19 cellular contexts compared by ENCODE assay signal in genomic region chr12:49400304-49400703, GRCh38. TPM values are rescaled to one million over a fixed set of nuclear protein-coding genes. Genes with fewer than 3 reads are reported as not detected.
DNase-seq lines count a peak whose midpoint lies in the region; ATAC-seq and TF ChIP-seq lines count a peak whose summit lies in the region.
"Had no signal": no experiment of that assay in that cellular context is flagged by ENCODE, and none has a peak within 500 bp of the region (broad histone marks: within the 10 kb centered on the region; RNA-seq: fewer than 3 reads in every experiment).

No MANE protein-coding gene starts in this region.

- no peak overlapping the region for H3K4me3 Mint-ChIP-seq in WTC11
- H3K4me3 Mint-ChIP-seq in CD4-positive, alpha-beta T cell: no peak overlapping the region
- H3K4me3 Mint-ChIP-seq: CD4-positive, alpha-beta memory T cell had no signal

- H3K27ac ChIP-seq in HEK293 (ENCODE audit: extremely low read depth, low read depth, low read length): no peak overlapping the region
- H3K27ac ChIP-seq in SJCRH30: peak overlapping the region; percentile 36
- H3K27ac ChIP-seq in CD4-positive, alpha-beta T cell (ENCODE audit: low read depth, low read length): no peak overlapping the region

- no peak for ATAC-seq in WTC11
- ATAC-seq in CD4-positive, alpha-beta T cell (ENCODE audit: poor library complexity): no peak
- ATAC-seq: HCT116 had no signal

- H3K4me3 ChIP-seq in HEK293 (ENCODE audit: low read depth, low read length) (no peak overlapping the region), SJCRH30 (no peak overlapping the region)

- no peaks in the 10 kb centered on the region for H3K9me3 Mint-ChIP-seq in WTC11
- no peaks in the 10 kb centered on the region for H3K9me3 Mint-ChIP-seq in CD4-positive, alpha-beta T cell
- H3K9me3 Mint-ChIP-seq: CD4-positive, alpha-beta memory T cell had no signal

- no peak for DNase-seq in SJCRH30
- no peak for DNase-seq in WTC11 (ENCODE audit: low spot score)
- DNase-seq in medulla oblongata (ENCODE audit: extremely low spot score): no peak
- DNase-seq in CD4-positive, alpha-beta T cell: no peak
- DNase-seq in HK-2 (ENCODE audit: unreplicated experiment): no peak
- no peak for DNase-seq in activated CD8-positive, alpha-beta memory T cell treated with anti-CD3 and anti-CD28 coated beads, Interleukin-2, amount 50 U/mL, for 48 hours
- DNase-seq: AML-193; Calu3; CD4-positive, alpha-beta memory T cell; GF-D8; GOT3; KG1; MV-4-11; NCI-H1417; NCI-H187; NCI-H345; NCI-H524 treated with DMSO at 0.1 percent for 48 hours had no signal

- H3K4me1 ChIP-seq in HEK293 (ENCODE audit: control insufficient read depth, insufficient read depth, low read length) (no peaks in the 10 kb centered on the region), SJCRH30 (peaks cover 80% of the 10 kb centered on the region)

- H3K27me3 ChIP-seq in SJCRH30: no peaks in the 10 kb centered on the region
- no peaks in the 10 kb centered on the region for H3K27me3 ChIP-seq in CD4-positive, alpha-beta T cell (ENCODE audit: control insufficient read depth, insufficient read depth, low read length)

- TF ChIP-seq CTCF in HEK293 (tag by site-specific recombination; IDR thresholded peaks at IDR 0.05) (no peak), WTC11 (IDR thresholded peaks at IDR 0.05) (no peak)
- TF ChIP-seq CTCF in CD4-positive, alpha-beta T cell (IDR thresholded peaks at IDR 0.05): no peak

- intact Hi-C loops in CD4-positive, alpha-beta T cell (cut with DNase I, micrococcal nuclease): no loop called here

- no peaks in the 10 kb centered on the region for H3K27me3 Mint-ChIP-seq in WTC11 (ENCODE audit: low read depth)
- no peaks in the 10 kb centered on the region for H3K27me3 Mint-ChIP-seq in CD4-positive, alpha-beta T cell
- H3K27me3 Mint-ChIP-seq: CD4-positive, alpha-beta memory T cell had no signal

- peak overlapping the region; percentile 2 for H3K27ac Mint-ChIP-seq in WTC11
- H3K27ac Mint-ChIP-seq in CD4-positive, alpha-beta T cell: no peak overlapping the region

- peaks cover 28% of the 10 kb centered on the region for H3K4me1 Mint-ChIP-seq in WTC11
- peaks cover 18% of the 10 kb centered on the region for H3K4me1 Mint-ChIP-seq in CD4-positive, alpha-beta T cell (ENCODE audit: low read depth)

- H3K36me3 ChIP-seq in HEK293 (ENCODE audit: control insufficient read depth in 2 of 2, insufficient read depth in 1 of 2, low read length in 2 of 2) (no peaks in the 10 kb centered on the region; a peak in 1 of 3 replicates), SJCRH30 (peaks cover 3% of the 10 kb centered on the region; the same call in 1 of the 2 replicates)

- H3K36me3 Mint-ChIP-seq in WTC11: no peaks in the 10 kb centered on the region; the same call in 1 of the 2 replicates
- no peaks in the 10 kb centered on the region for H3K36me3 Mint-ChIP-seq in CD4-positive, alpha-beta T cell (ENCODE audit: low read depth)
- H3K36me3 Mint-ChIP-seq: CD4-positive, alpha-beta memory T cell had no signal

- POLR2A ChIA-PET in HEK293 (lab: Yijun Ruan, JAX) (interaction anchor here (1.9 kb wide), 1 partner anchor 33 kb away, joined by 9 read pairs; the partner anchor contains the start of gene SPATS2), WTC11 (lab: Charles Lee) (no interaction called here)
- POLR2A ChIA-PET in CD4-positive, alpha-beta T cell (lab: Charles Lee): interaction anchor here (1.4 kb wide), 1 partner anchor 33 kb away, joined by 4 read pairs; the partner anchor contains the start of gene SPATS2

- no peaks in the 10 kb centered on the region for H3K9me3 ChIP-seq in HEK293 (ENCODE audit: control insufficient read depth, insufficient read depth, low read depth, low read length)
- H3K9me3 ChIP-seq in SJCRH30 (replicated peaks): no peaks in the 10 kb centered on the region
- no peaks in the 10 kb centered on the region for H3K9me3 ChIP-seq in CD4-positive, alpha-beta T cell (ENCODE audit: control insufficient read depth, low read length)

- CTCF ChIA-PET in HEK293 (lab: Yijun Ruan, JAX): interaction anchor here (0.6 kb wide), 2 partner anchors 15 to 137 kb away, joined by 3 to 4 read pairs; no protein-coding TSS in a partner anchor
- CTCF ChIA-PET in WTC11 (lab: Charles Lee): interaction anchor here (0.6 to 1.6 kb wide), 6 partner anchors 11 to 114 kb away, joined by 3 to 5 read pairs (median 4); partner anchors contain the start of gene SPATS2
- CTCF ChIA-PET in CD4-positive, alpha-beta T cell (lab: Charles Lee): interaction anchor here (1.0 kb wide), 1 partner anchor 154 kb away, joined by 3 read pairs; no protein-coding TSS in a partner anchor

TF ChIP-seq in HEK293, 187 proteins besides CTCF, POLR2A, EP300 and RAD21:
- TF ChIP-seq ZBTB17 (tag by site-specific recombination; IDR thresholded peaks at IDR 0.05) (peak; percentile 55; the same call in 1 of the 2 replicates), ZNF600 (tag by site-specific recombination; IDR thresholded peaks at IDR 0.05) (peak; percentile 75), PRDM1 (tag by site-specific recombination; IDR thresholded peaks at IDR 0.05) (peak; percentile 83), ZNF501 (tag by site-specific recombination; IDR thresholded peaks at IDR 0.05) (no peak), ZNF221 (tag by site-specific recombination; IDR thresholded peaks at IDR 0.05; ENCODE audit: borderline replicate concordance) (no peak), RBAK (tag by site-specific recombination; IDR thresholded peaks at IDR 0.05) (no peak), ZBTB10 (tag by site-specific recombination; IDR thresholded peaks at IDR 0.05) (no peak), OSR2 (tag by site-specific recombination; IDR thresholded peaks at IDR 0.05) (0 out of 2 replicates have a peak, but pooled peaks have one; percentile 11), ZSCAN16 (tag by site-specific recombination; IDR thresholded peaks at IDR 0.05) (no peak)

TF ChIP-seq in WTC11, 78 proteins besides CTCF, POLR2A, EP300 and RAD21:
- no peak for TF ChIP-seq ZNF532 (CRISPR knock-in tag; IDR thresholded peaks at IDR 0.05; ENCODE audit: borderline replicate concordance)
- TF ChIP-seq ATF2 (CRISPR knock-in tag; IDR thresholded peaks at IDR 0.05; ENCODE audit: borderline replicate concordance, low read depth): no peak
- TF ChIP-seq TCF7 (CRISPR knock-in tag; IDR thresholded peaks at IDR 0.05; ENCODE audit: low read depth): no peak
- TF ChIP-seq MXD4 (CRISPR knock-in tag; IDR thresholded peaks at IDR 0.05; ENCODE audit: borderline replicate concordance): no peak
- TF ChIP-seq MYBL2 (CRISPR knock-in tag; IDR thresholded peaks at IDR 0.05): no peak
- TF ChIP-seq ZSCAN18 (CRISPR knock-in tag; IDR thresholded peaks at IDR 0.05): no peak
- TF ChIP-seq GTF2I (CRISPR knock-in tag; conservative IDR thresholded peaks at IDR 0.05): no peak

RNA-seq across cellular contexts. Expression of gene SPATS2, which starts 33.0 kb away (rescaled TPM):
- total RNA-seq in SJCRH30 (2014; rRNA removed; shearing (Covaris generic)): 67.6 and 72.6 TPM in 2 replicates
- 25.9 to 26.9 TPM (median 26.5 TPM) in 3 replicates for total RNA-seq in WTC11 (2021)
- total RNA-seq in CD4-positive, alpha-beta T cell: 1 to 10 TPM; 6.1 to 6.4 TPM

RNA-seq across cellular contexts. Expression of gene DNAJC22, which starts 53.6 kb away (rescaled TPM):
- total RNA-seq in SJCRH30 (2014; rRNA removed; shearing (Covaris generic)): 10.7 and 11.9 TPM in 2 replicates
- total RNA-seq in WTC11 (2021): 0.14 to 0.24 TPM (median 0.23 TPM) in 3 replicates
- not detected for total RNA-seq in CD4-positive, alpha-beta T cell
- total RNA-seq: CD4-positive, alpha-beta memory T cell had no signal
